1 cellular context compared by ENCODE assay signal in genomic region chr1:47444578-47445465, GRCh38.
TF ChIP-seq lines count a peak whose summit lies in the region.

No MANE protein-coding gene starts in this region.

TF ChIP-seq in GM12878, 131 proteins besides CTCF, POLR2A, EP300 and RAD21 (continued from another document):
- no peak for TF ChIP-seq EZH2 (IDR thresholded peaks at IDR 0.05; ENCODE audit: borderline replicate concordance, control insufficient read depth, low read depth, low read length)
- TF ChIP-seq SUZ12 (IDR thresholded peaks at IDR 0.05; ENCODE audit: unreplicated experiment): peak; percentile 86
- TF ChIP-seq RAD51 (IDR thresholded peaks at IDR 0.05): no peak
